2 cellular contexts compared by ENCODE assay signal in genomic region chr15:28932361-28932760, GRCh38.
TF ChIP-seq lines count a peak whose summit lies in the region.

No MANE protein-coding gene starts in this region.

TF ChIP-seq in K562, 482 proteins besides CTCF, POLR2A, EP300 and RAD21:
- TF ChIP-seq TCF3 (CRISPR knock-in tag; IDR thresholded peaks at IDR 0.05) = 0 out of 2 replicates have a peak, but pooled peaks have one; percentile 17
- TF ChIP-seq ZNF717 (CRISPR knock-in tag; IDR thresholded peaks at IDR 0.05) = no peak
TF ChIP-seq in K562: peak in this region for 1.

TF ChIP-seq in GM23338, 12 proteins besides CTCF, POLR2A, EP300 and RAD21:
- TF ChIP-seq ZNF114 (CRISPR knock-in tag; IDR thresholded peaks at IDR 0.05) (no peak), EZH2phosphoT487 (IDR thresholded peaks at IDR 0.05; ENCODE audit: unreplicated experiment) (no peak), CREB1 (CRISPR knock-in tag; IDR thresholded peaks at IDR 0.05; ENCODE audit: low read depth) (no peak), POLR2AphosphoS5 (IDR thresholded peaks at IDR 0.05; ENCODE audit: low read depth) (no peak), STAT1 (IDR thresholded peaks at IDR 0.05; ENCODE audit: unreplicated experiment) (no peak), EZH2 (IDR thresholded peaks at IDR 0.05; ENCODE audit: low read depth, unreplicated experiment) (no peak), ZNF331 (CRISPR knock-in tag; IDR thresholded peaks at IDR 0.05; ENCODE audit: low read depth) (no peak), JUNB (IDR thresholded peaks at IDR 0.05; ENCODE audit: unreplicated experiment) (no peak), NANOG (IDR thresholded peaks at IDR 0.05; ENCODE audit: borderline replicate concordance) (no peak)
- TF ChIP-seq, protein P1, sequence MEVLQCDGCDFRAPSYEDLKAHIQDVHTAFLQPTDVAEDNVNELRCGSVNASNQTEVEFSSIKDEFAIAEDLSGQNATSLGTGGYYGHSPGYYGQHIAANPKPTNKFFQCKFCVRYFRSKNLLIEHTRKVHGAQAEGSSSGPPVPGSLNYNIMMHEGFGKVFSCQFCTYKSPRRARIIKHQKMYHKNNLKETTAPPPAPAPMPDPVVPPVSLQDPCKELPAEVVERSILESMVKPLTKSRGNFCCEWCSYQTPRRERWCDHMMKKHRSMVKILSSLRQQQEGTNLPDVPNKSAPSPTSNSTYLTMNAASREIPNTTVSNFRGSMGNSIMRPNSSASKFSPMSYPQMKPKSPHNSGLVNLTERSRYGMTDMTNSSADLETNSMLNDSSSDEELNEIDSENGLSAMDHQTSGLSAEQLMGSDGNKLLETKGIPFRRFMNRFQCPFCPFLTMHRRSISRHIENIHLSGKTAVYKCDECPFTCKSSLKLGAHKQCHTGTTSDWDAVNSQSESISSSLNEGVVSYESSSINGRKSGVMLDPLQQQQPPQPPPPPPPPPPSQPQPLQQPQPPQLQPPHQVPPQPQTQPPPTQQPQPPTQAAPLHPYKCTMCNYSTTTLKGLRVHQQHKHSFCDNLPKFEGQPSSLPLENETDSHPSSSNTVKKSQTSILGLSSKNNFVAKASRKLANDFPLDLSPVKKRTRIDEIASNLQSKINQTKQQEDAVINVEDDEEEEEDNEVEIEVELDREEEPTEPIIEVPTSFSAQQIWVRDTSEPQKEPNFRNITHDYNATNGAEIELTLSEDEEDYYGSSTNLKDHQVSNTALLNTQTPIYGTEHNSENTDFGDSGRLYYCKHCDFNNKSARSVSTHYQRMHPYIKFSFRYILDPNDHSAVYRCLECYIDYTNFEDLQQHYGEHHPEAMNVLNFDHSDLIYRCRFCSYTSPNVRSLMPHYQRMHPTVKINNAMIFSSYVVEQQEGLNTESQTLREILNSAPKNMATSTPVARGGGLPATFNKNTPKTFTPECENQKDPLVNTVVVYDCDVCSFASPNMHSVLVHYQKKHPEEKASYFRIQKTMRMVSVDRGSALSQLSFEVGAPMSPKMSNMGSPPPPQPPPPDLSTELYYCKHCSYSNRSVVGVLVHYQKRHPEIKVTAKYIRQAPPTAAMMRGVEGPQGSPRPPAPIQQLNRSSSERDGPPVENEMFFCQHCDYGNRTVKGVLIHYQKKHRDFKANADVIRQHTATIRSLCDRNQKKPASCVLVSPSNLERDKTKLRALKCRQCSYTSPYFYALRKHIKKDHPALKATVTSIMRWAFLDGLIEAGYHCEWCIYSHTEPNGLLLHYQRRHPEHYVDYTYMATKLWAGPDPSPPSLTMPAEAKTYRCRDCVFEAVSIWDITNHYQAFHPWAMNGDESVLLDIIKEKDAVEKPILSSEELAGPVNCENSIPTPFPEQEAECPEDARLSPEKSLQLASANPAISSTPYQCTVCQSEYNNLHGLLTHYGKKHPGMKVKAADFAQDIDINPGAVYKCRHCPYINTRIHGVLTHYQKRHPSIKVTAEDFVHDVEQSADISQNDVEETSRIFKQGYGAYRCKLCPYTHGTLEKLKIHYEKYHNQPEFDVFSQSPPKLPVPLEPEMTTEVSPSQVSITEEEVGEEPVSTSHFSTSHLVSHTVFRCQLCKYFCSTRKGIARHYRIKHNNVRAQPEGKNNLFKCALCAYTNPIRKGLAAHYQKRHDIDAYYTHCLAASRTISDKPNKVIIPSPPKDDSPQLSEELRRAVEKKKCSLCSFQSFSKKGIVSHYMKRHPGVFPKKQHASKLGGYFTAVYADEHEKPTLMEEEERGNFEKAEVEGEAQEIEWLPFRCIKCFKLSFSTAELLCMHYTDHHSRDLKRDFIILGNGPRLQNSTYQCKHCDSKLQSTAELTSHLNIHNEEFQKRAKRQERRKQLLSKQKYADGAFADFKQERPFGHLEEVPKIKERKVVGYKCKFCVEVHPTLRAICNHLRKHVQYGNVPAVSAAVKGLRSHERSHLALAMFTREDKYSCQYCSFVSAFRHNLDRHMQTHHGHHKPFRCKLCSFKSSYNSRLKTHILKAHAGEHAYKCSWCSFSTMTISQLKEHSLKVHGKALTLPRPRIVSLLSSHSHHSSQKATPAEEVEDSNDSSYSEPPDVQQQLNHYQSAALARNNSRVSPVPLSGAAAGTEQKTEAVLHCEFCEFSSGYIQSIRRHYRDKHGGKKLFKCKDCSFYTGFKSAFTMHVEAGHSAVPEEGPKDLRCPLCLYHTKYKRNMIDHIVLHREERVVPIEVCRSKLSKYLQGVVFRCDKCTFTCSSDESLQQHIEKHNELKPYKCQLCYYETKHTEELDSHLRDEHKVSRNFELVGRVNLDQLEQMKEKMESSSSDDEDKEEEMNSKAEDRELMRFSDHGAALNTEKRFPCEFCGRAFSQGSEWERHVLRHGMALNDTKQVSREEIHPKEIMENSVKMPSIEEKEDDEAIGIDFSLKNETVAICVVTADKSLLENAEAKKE (CRISPR knock-in tag; IDR thresholded peaks at IDR 0.05) = no peak
- TF ChIP-seq, protein P2, sequence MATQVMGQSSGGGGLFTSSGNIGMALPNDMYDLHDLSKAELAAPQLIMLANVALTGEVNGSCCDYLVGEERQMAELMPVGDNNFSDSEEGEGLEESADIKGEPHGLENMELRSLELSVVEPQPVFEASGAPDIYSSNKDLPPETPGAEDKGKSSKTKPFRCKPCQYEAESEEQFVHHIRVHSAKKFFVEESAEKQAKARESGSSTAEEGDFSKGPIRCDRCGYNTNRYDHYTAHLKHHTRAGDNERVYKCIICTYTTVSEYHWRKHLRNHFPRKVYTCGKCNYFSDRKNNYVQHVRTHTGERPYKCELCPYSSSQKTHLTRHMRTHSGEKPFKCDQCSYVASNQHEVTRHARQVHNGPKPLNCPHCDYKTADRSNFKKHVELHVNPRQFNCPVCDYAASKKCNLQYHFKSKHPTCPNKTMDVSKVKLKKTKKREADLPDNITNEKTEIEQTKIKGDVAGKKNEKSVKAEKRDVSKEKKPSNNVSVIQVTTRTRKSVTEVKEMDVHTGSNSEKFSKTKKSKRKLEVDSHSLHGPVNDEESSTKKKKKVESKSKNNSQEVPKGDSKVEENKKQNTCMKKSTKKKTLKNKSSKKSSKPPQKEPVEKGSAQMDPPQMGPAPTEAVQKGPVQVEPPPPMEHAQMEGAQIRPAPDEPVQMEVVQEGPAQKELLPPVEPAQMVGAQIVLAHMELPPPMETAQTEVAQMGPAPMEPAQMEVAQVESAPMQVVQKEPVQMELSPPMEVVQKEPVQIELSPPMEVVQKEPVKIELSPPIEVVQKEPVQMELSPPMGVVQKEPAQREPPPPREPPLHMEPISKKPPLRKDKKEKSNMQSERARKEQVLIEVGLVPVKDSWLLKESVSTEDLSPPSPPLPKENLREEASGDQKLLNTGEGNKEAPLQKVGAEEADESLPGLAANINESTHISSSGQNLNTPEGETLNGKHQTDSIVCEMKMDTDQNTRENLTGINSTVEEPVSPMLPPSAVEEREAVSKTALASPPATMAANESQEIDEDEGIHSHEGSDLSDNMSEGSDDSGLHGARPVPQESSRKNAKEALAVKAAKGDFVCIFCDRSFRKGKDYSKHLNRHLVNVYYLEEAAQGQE (IDR thresholded peaks at IDR 0.05; ENCODE audit: unreplicated experiment) = no peak
- TF ChIP-seq, protein P3, sequence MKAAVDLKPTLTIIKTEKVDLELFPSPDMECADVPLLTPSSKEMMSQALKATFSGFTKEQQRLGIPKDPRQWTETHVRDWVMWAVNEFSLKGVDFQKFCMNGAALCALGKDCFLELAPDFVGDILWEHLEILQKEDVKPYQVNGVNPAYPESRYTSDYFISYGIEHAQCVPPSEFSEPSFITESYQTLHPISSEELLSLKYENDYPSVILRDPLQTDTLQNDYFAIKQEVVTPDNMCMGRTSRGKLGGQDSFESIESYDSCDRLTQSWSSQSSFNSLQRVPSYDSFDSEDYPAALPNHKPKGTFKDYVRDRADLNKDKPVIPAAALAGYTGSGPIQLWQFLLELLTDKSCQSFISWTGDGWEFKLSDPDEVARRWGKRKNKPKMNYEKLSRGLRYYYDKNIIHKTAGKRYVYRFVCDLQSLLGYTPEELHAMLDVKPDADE (IDR thresholded peaks at IDR 0.05) = no peak
